In the genomic region with DNA sequence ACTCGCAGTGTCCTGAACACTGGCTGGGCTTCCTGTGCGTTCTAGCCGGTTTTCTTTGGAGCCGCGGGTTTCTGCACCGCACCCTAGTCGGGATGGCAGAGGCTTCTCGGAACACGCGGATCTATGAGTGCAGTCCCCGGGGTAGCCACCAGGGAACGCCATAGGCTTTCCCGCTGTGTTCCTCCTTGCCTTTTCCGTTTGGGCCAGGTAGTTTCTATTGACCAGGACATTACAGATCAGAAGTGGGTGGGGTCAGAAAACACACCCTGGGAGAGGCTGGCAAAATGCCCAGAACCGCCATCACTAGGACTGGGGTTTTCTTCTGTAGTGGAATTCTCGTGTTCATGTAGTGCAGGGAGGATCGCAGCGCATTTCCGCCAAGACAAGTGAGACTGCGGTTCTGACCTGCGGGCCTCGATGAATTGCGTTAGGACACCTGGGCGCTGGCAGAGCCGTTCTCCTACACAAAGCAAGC, we compare ENCODE assay signal across 8 cellular contexts.
DNase-seq lines count a peak whose midpoint lies in the region; ATAC-seq and TF ChIP-seq lines count a peak whose summit lies in the region.
"Not testable (repeated sequence)": the region's sequence is repeated elsewhere in the genome, so short reads cannot be mapped to it uniquely, and the experiment has no call there.

No MANE protein-coding gene starts in this region.

- not testable (repeated sequence) for ATAC-seq in left lung, sciatic nerve, upper lobe of right lung

- not testable (repeated sequence) for H3K27me3 Mint-ChIP-seq in activated naive CD8-positive, alpha-beta T cell treated with anti-CD3 and anti-CD28 coated beads for 36 hours

- H3K27ac ChIP-seq in left lung, upper lobe of right lung: not testable (repeated sequence)

- peaks cover 45% of the 10 kb centered on the region for H3K4me1 Mint-ChIP-seq in activated naive CD8-positive, alpha-beta T cell treated with anti-CD3 and anti-CD28 coated beads for 36 hours

- not testable (repeated sequence) for H3K36me3 ChIP-seq in left lung, upper lobe of right lung

- peak overlapping the region; percentile 81 for H3K27ac Mint-ChIP-seq in activated naive CD8-positive, alpha-beta T cell treated with anti-CD3 and anti-CD28 coated beads for 36 hours

- peaks cover 0 to 14% of the 10 kb centered on the region in 2 donors for H3K4me1 ChIP-seq in left lung
- not testable (repeated sequence) for H3K4me1 ChIP-seq in upper lobe of right lung

- H3K27me3 ChIP-seq in left lung (peaks cover 13 to 75% of the 10 kb centered on the region in 2 donors), upper lobe of right lung (peaks cover 36% of the 10 kb centered on the region)

- not testable (repeated sequence) for H3K9me3 ChIP-seq in left lung, upper lobe of right lung

- intact Hi-C loops in left lung (cut with DNase I); sciatic nerve (cut with DNase I); upper lobe of right lung (cut with DNase I): not testable (repeated sequence)

- not testable (repeated sequence) for TF ChIP-seq POLR2A in erythroblast (IDR thresholded peaks at IDR 0.05; ENCODE audit: low read length)

- not testable (repeated sequence) for H3K9me3 Mint-ChIP-seq in activated naive CD8-positive, alpha-beta T cell treated with anti-CD3 and anti-CD28 coated beads for 36 hours

- not testable (repeated sequence) for H3K36me3 Mint-ChIP-seq in activated naive CD8-positive, alpha-beta T cell treated with anti-CD3 and anti-CD28 coated beads for 36 hours

- TF ChIP-seq CTCF in GM12864 (IDR thresholded peaks at IDR 0.05; ENCODE audit: low read depth, low read length, missing control alignments) (peak; percentile 48), left lung (IDR thresholded peaks at IDR 0.05) (peak; percentile 15 to 58), upper lobe of right lung (IDR thresholded peaks at IDR 0.05) (peak; percentile 53)

- not testable (repeated sequence) for DNase-seq in GM12864 (ENCODE audit: low read depth); left lung
- peak; percentile 44 for DNase-seq in NCI-H2029 treated with DMSO at 0.1 percent for 48 hours (lab: John Stamatoyannopoulos, UW)
- peak; percentile 63 for DNase-seq in activated CD4-positive, alpha-beta T cell treated with anti-CD3 and anti-CD28 coated beads for 48 hours
- peak; percentile 51 for DNase-seq in activated naive CD8-positive, alpha-beta T cell treated with anti-CD3 and anti-CD28 coated beads for 36 hours
- DNase-seq in erythroblast (lab: John Stamatoyannopoulos, UW): peak; percentile 61 to 78
- DNase-seq in sciatic nerve (ENCODE audit: low spot score): peak; percentile 65
- DNase-seq in upper lobe of right lung: peak; percentile 77

- peak overlapping the region; percentile 81 for H3K4me3 Mint-ChIP-seq in activated naive CD8-positive, alpha-beta T cell treated with anti-CD3 and anti-CD28 coated beads for 36 hours

- H3K4me3 ChIP-seq in GM12864 (ENCODE audit: low read depth, low read length): not testable (repeated sequence)
- H3K4me3 ChIP-seq in left lung (peak overlapping the region in 1 of 2 donors; percentile 23), upper lobe of right lung (peak overlapping the region; percentile 26)
